In the genomic region with DNA sequence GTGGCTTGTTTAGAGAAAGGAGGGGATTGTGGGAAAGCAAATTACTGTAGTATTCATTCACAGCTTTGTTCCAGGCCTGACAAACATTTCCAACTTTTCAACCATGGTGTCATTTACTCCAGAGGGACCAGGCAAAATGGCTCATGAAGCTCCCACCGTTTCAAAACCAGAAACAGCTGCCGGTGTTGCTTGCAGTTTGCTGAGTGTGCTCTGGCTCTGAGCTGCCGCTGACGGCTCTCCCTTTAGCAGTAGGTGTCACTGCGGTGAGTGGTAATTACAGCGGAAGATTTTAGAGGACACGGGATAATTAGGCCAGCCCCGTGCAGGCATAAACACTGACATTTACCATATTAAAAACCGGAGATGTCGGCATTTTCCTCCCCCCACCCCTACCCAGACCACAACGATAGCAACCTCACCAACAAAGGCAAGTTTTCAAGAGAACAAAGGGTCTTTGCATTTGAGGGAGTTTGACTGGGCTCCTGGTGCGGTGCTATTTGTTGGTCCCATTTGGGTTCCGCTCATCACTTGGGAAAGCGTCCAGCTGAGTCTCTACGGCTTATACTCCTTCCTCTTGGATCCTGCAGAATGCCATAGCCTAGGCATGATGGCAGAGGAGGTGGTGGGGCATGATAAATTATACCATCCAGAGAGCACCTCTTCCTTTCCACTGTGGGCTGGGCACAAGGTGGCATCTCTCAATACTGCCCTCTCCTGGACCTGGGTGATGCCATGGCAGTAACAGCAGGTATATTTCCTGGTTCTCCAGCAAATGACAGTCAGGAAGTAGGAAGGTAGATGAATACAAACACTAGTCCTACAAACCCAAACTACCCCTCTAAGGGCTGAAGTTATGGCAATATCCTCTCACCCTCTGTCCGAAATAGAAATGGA, we compare ENCODE assay signal across 8 cellular contexts.
DNase-seq lines count a peak whose midpoint lies in the region; ATAC-seq and TF ChIP-seq lines count a peak whose summit lies in the region.

No MANE protein-coding gene starts in this region.

- TF ChIP-seq CTCF in sigmoid colon (IDR thresholded peaks at IDR 0.05) = no peak

- no peak for TF ChIP-seq EP300 in sigmoid colon (IDR thresholded peaks at IDR 0.05)

- 49 to 65% methylated on average over 16 of the region's 16 CpGs for WGBS in sigmoid colon, 2 donors

- H3K36me3 ChIP-seq in MG63 (no peaks in the 10 kb centered on the region), sigmoid colon (no peaks in the 10 kb centered on the region)

- no peak for TF ChIP-seq POLR2A in sigmoid colon (IDR thresholded peaks at IDR 0.05)

- H3K4me3 ChIP-seq in MG63 = no peak overlapping the region
- no peak overlapping the region for H3K4me3 ChIP-seq in sigmoid colon

- ATAC-seq in HG03175 (IDR thresholded peaks at IDR 0.05; ENCODE audit: unreplicated experiment) = no peak

- H3K9me3 ChIP-seq in MG63 (no peaks in the 10 kb centered on the region), sigmoid colon (no peaks in the 10 kb centered on the region)

- peaks cover 0 to 17% (median 14%) of the 10 kb centered on the region in 4 donors for H3K4me1 ChIP-seq in sigmoid colon

- peak overlapping the region in 2 of 4 donors; percentile 1 for H3K27ac ChIP-seq in sigmoid colon

- H3K27me3 ChIP-seq in MG63 (no peaks in the 10 kb centered on the region), sigmoid colon (no peaks in the 10 kb centered on the region)

- intact Hi-C loops in sigmoid colon (cut with DNase I) = no loop called here

- DNase-seq in EH (ENCODE audit: low read depth) = peak; percentile 9
- peak; percentile 38 for DNase-seq in MG63
- DNase-seq in amniotic epithelial cell (ENCODE audit: low read depth) = peak; percentile 14
- peak; percentile 58 for DNase-seq in left kidney (ENCODE audit: low read depth, low spot score)
- DNase-seq in sigmoid colon = no peak
- no peak for DNase-seq in AG08396 (ENCODE audit: low spot score)
- DNase-seq in ureter (ENCODE audit: low spot score) = no peak

Comparison
In these comparisons a context has a peak if more than half of its experiments do, and no peak if none do; other contexts are left out.
1. DNase-seq: peak in EH (single experiment), MG63 (single experiment), amniotic epithelial cell (single experiment) and left kidney (single experiment); none in sigmoid colon (single experiment), AG08396 (single experiment) and ureter (single experiment).